ENCODE assay signal across 22 cellular contexts in genomic region chrX:120556251-120556650, GRCh38.
"Had no signal": no experiment of that assay in that cellular context is flagged by ENCODE, and none has a peak within 500 bp of the region (broad histone marks: within the 10 kb centered on the region; RNA-seq: fewer than 3 reads in every experiment).

No MANE protein-coding gene starts in this region.

- H3K9me3 Mint-ChIP-seq: activated CD4-positive, alpha-beta T cell treated with anti-CD3 and anti-CD28 coated beads, Interleukin-2, amount 10 ng/mL, durations not matched to agents 24 days and 14 days; activated T-cell treated with anti-CD3 and anti-CD28 coated beads, Interleukin-2, amount 50 U/mL, for 72 hours; effector memory CD8-positive, alpha-beta T cell; stimulated activated naive CD8-positive, alpha-beta T cell treated with anti-CD3 and anti-CD28 coated beads, Interleukin-15, Interleukin-2, amounts not matched to agents 100 ng/mL and 50 ng/mL, for 24 hours had no signal

- DNase-seq: activated CD4-positive, alpha-beta T cell treated with anti-CD3 and anti-CD28 coated beads, Interleukin-2, amount 10 ng/mL, durations not matched to agents 24 days and 14 days; activated CD4-positive, CD25-positive, alpha-beta regulatory T cell; activated CD8-positive, alpha-beta memory T cell treated with anti-CD3 and anti-CD28 coated beads for 24 hours; activated CD8-positive, alpha-beta memory T cell treated with anti-CD3 and anti-CD28 coated beads, Interleukin-2, amount 50 U/mL, for 48 hours; activated effector memory CD4-positive, alpha-beta T cell treated with anti-CD3 and anti-CD28 coated beads, Interleukin-2, amount 50 U/mL, for 16 hours; activated naive CD4-positive, alpha-beta T cell treated with anti-CD3 and anti-CD28 coated beads, Interleukin-2, amount 50 U/mL, for 16 hours; activated T-cell treated with anti-CD3 and anti-CD28 coated beads, Interleukin-2, amount 50 U/mL, for 72 hours; adrenal gland; effector memory CD8-positive, alpha-beta T cell; mesenchymal stem cell; mucosa of descending colon; naive B cell; pancreas; right lobe of liver; small intestine; stimulated activated CD4-positive, alpha-beta T cell treated with anti-CD3 and anti-CD28 coated beads, Interleukin-15, amount 100 ng/mL, for 24 hours; stimulated activated CD4-positive, alpha-beta T cell treated with anti-CD3 and anti-CD28 coated beads, Interleukin-2, amount 100 ng/mL, for 48 hours; transverse colon had no signal

- H3K4me3 Mint-ChIP-seq: activated CD4-positive, alpha-beta T cell treated with anti-CD3 and anti-CD28 coated beads, Interleukin-2, amount 10 ng/mL, durations not matched to agents 24 days and 14 days; naive B cell; stimulated activated naive CD8-positive, alpha-beta T cell treated with anti-CD3 and anti-CD28 coated beads, Interleukin-15, Interleukin-2, amounts not matched to agents 100 ng/mL and 50 ng/mL, for 24 hours had no signal

- H3K27ac ChIP-seq: adrenal gland, cardiac muscle cell, neutrophil, pancreas, right lobe of liver, suprapubic skin, transverse colon had no signal

- H3K9me3 ChIP-seq: adrenal gland, mucosa of descending colon, neutrophil, pancreas, right lobe of liver, suprapubic skin, transverse colon had no signal

- H3K36me3 ChIP-seq: pancreas, suprapubic skin, transverse colon had no signal

- H3K27me3 Mint-ChIP-seq: activated CD4-positive, alpha-beta T cell treated with anti-CD3 and anti-CD28 coated beads, Interleukin-2, amount 10 ng/mL, durations not matched to agents 24 days and 14 days; effector memory CD8-positive, alpha-beta T cell; naive B cell; stimulated activated naive CD8-positive, alpha-beta T cell treated with anti-CD3 and anti-CD28 coated beads, Interleukin-15, Interleukin-2, amounts not matched to agents 100 ng/mL and 50 ng/mL, for 24 hours had no signal

- H3K27me3 ChIP-seq: adrenal gland, cardiac muscle cell, neutrophil, pancreas, right lobe of liver, suprapubic skin, transverse colon had no signal

- H3K27ac Mint-ChIP-seq: activated CD4-positive, alpha-beta T cell treated with anti-CD3 and anti-CD28 coated beads, Interleukin-2, amount 10 ng/mL, durations not matched to agents 24 days and 14 days; activated T-cell treated with anti-CD3 and anti-CD28 coated beads, Interleukin-2, amount 50 U/mL, for 72 hours; effector memory CD8-positive, alpha-beta T cell; stimulated activated naive CD8-positive, alpha-beta T cell treated with anti-CD3 and anti-CD28 coated beads, Interleukin-15, Interleukin-2, amounts not matched to agents 100 ng/mL and 50 ng/mL, for 24 hours had no signal

- ATAC-seq: activated T-cell treated with anti-CD3 and anti-CD28 coated beads, Interleukin-2, amount 50 U/mL, for 72 hours; effector memory CD8-positive, alpha-beta T cell; mucosa of descending colon; pancreas; right lobe of liver had no signal

- H3K4me1 ChIP-seq: adrenal gland, right lobe of liver had no signal

- H3K4me3 ChIP-seq: adrenal gland, cardiac muscle cell, mucosa of descending colon, pancreas, right lobe of liver, suprapubic skin, transverse colon had no signal
